ENCODE assay signal across 19 cellular contexts in the genomic region with DNA sequence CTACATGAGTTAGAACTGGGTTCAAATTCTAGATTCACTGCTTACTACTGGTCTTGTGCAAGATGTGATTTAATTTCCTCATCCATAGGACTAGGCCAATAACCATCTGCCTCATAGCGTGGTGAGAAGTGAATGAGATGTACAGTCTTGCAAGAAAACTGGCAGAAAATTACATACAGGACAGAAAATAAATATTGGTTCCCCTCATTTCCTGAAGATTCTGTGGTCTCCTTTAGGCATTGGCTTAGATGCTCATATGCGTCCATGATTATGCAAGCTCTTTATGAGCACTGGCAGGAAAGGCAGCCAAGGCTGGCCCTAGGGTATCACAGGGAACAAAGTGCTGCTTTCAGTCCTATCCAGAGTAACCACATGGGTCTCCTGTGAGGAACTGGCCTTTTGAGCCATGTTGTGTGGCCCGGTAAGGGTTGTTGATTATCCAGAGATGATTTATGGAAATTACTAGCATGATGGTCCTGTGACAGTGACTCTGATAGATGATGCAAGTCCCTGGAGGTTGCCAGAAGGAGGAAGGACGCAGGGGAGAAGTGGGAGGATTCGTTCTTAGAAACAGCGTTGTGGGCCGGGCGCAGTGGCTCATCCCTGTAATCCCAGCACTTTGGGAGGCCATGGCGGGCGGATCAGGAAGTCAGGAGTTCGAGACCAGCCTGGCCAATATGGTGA. TPM values are rescaled to one million over a fixed set of nuclear protein-coding genes. Genes with fewer than 3 reads are reported as not detected.
DNase-seq lines count a peak whose midpoint lies in the region; ATAC-seq and TF ChIP-seq lines count a peak whose summit lies in the region.
"Had no signal": no experiment of that assay in that cellular context is flagged by ENCODE, and none has a peak within 500 bp of the region (broad histone marks: within the 10 kb centered on the region; RNA-seq: fewer than 3 reads in every experiment).

No MANE protein-coding gene starts in this region.

- intact Hi-C loops in natural killer cell (cut with micrococcal nuclease) = no loop called here
- intact Hi-C loops in esophagus squamous epithelium (cut with DNase I) = no loop called here
- intact Hi-C loops in naive thymus-derived CD4-positive, alpha-beta T cell (cut with micrococcal nuclease) = no loop called here

- 67 to 85% methylated on average over 8 to 10 of the region's 11 CpGs for WGBS in esophagus squamous epithelium, 2 donors
- 95 to 98% methylated on average over 10 to 11 of the region's 11 CpGs for WGBS in endodermal cell (ENCODE audit: insufficient coverage in 1 of 2, insufficient read length in 1 of 2), 2 experiments

- ATAC-seq in natural killer cell = peak in 2 of 3 donors; percentile 21 to 25
- no peak for ATAC-seq in natural killer cell treated with Interleukin-12 subunit alpha and Interleukin-12 subunit beta and Interleukin-15 and Interleukin-18, amount 100 ng/mL, for 72 hours
- peak; percentile 85 for ATAC-seq in naive thymus-derived CD4-positive, alpha-beta T cell
- ATAC-seq: A549; body of pancreas; CD8-positive, alpha-beta T cell; foreskin keratinocyte; WTC11 had no signal

- H3K36me3 ChIP-seq in esophagus squamous epithelium (no peaks in the 10 kb centered on the region), endodermal cell (ENCODE audit: control insufficient read depth, insufficient read depth, low read length) (no peaks in the 10 kb centered on the region)
- H3K36me3 ChIP-seq in naive thymus-derived CD4-positive, alpha-beta T cell (ENCODE audit: control insufficient read depth in 2 of 3, insufficient read depth in 3 of 3, low read length in 3 of 3) = no peaks in the 10 kb centered on the region

- no peak for TF ChIP-seq CTCF in natural killer cell (IDR thresholded peaks at IDR 0.05)
- no peak for TF ChIP-seq CTCF in esophagus squamous epithelium (IDR thresholded peaks at IDR 0.05)
- TF ChIP-seq CTCF in endodermal cell (conservative IDR thresholded peaks at IDR 0.05) = no peak

- H3K4me3 ChIP-seq in esophagus squamous epithelium = no peak overlapping the region
- no peak overlapping the region for H3K4me3 ChIP-seq in naive thymus-derived CD4-positive, alpha-beta T cell (ENCODE audit: low read length)
- no peak overlapping the region for H3K4me3 ChIP-seq in endodermal cell (ENCODE audit: low read length)
- H3K4me3 ChIP-seq: A549, body of pancreas had no signal

- no peaks in the 10 kb centered on the region for H3K9me3 ChIP-seq in esophagus squamous epithelium
- H3K9me3 ChIP-seq in naive thymus-derived CD4-positive, alpha-beta T cell (ENCODE audit: control insufficient read depth in 2 of 3, low read length in 3 of 3) = no peaks in the 10 kb centered on the region
- no peaks in the 10 kb centered on the region for H3K9me3 ChIP-seq in endodermal cell (ENCODE audit: control insufficient read depth, low read length)
- H3K9me3 ChIP-seq: A549, body of pancreas had no signal

- H3K4me1 ChIP-seq in esophagus squamous epithelium (no peaks in the 10 kb centered on the region), endodermal cell (ENCODE audit: control insufficient read depth, insufficient read depth, low read length) (no peaks in the 10 kb centered on the region)
- H3K4me1 ChIP-seq in naive thymus-derived CD4-positive, alpha-beta T cell (ENCODE audit: control insufficient read depth in 2 of 2, insufficient read depth in 2 of 2, low read length in 2 of 2) = no peaks in the 10 kb centered on the region
- H3K4me1 ChIP-seq: A549, body of pancreas, foreskin keratinocyte had no signal

- no peak overlapping the region for H3K27ac ChIP-seq in esophagus squamous epithelium
- no peak overlapping the region for H3K27ac ChIP-seq in naive thymus-derived CD4-positive, alpha-beta T cell (ENCODE audit: low read depth, low read length)
- no peak overlapping the region for H3K27ac ChIP-seq in endodermal cell (ENCODE audit: low read depth, low read length)
- H3K27ac ChIP-seq: A549, foreskin keratinocyte had no signal

- no peaks in the 10 kb centered on the region for H3K4me1 Mint-ChIP-seq in natural killer cell
- H3K4me1 Mint-ChIP-seq in natural killer cell treated with Interleukin-12 subunit alpha and Interleukin-12 subunit beta and Interleukin-15 and Interleukin-18, amount 100 ng/mL, for 72 hours (ENCODE audit: low read depth in 2 of 2) = no peaks in the 10 kb centered on the region
- peaks cover 0 to 5% (median 0%) of the 10 kb centered on the region in 7 donors for H3K4me1 Mint-ChIP-seq in naive thymus-derived CD4-positive, alpha-beta T cell
- no peaks in the 10 kb centered on the region for H3K4me1 Mint-ChIP-seq in endodermal cell
- H3K4me1 Mint-ChIP-seq: immature natural killer cell, WTC11 had no signal

- H3K27me3 ChIP-seq in esophagus squamous epithelium (no peaks in the 10 kb centered on the region), endodermal cell (ENCODE audit: control insufficient read depth, insufficient read depth, low read length, poor library complexity, severe bottlenecking) (no peaks in the 10 kb centered on the region)
- H3K27me3 ChIP-seq in naive thymus-derived CD4-positive, alpha-beta T cell (ENCODE audit: control insufficient read depth in 2 of 2, insufficient read depth in 2 of 2, low read length in 2 of 2) = no peaks in the 10 kb centered on the region
- H3K27me3 ChIP-seq: body of pancreas, foreskin keratinocyte had no signal

- H3K4me3 Mint-ChIP-seq in natural killer cell (no peak overlapping the region), endodermal cell (no peak overlapping the region)
- no peak overlapping the region for H3K4me3 Mint-ChIP-seq in natural killer cell treated with Interleukin-12 subunit alpha and Interleukin-12 subunit beta and Interleukin-15 and Interleukin-18, amount 100 ng/mL, for 72 hours
- no peak overlapping the region for H3K4me3 Mint-ChIP-seq in naive thymus-derived CD4-positive, alpha-beta T cell
- H3K4me3 Mint-ChIP-seq: CD8-positive, alpha-beta T cell; HFFc6; immature natural killer cell; WTC11 had no signal

- CTCF ChIA-PET in naive thymus-derived CD4-positive, alpha-beta T cell (lab: Charles Lee) = interaction anchor here (1.1 kb wide), 1 partner anchor 10 kb away, joined by 3 read pairs; a partner anchor contains a TSS

- no peak for DNase-seq in natural killer cell
- no peak for DNase-seq in natural killer cell treated with Interleukin-12 subunit alpha and Interleukin-12 subunit beta and Interleukin-15 and Interleukin-18, amount 100 ng/mL, for 72 hours (ENCODE audit: low spot score)
- peak; percentile 1 for DNase-seq in esophagus squamous epithelium (lab: John Stamatoyannopoulos, UW)
- DNase-seq in naive thymus-derived CD4-positive, alpha-beta T cell = no peak
- DNase-seq in COLO668 (lab: John Stamatoyannopoulos, UW; ENCODE audit: unreplicated experiment) = no peak
- DNase-seq in endodermal cell = no peak
- no peak for DNase-seq in middle frontal gyrus (ENCODE audit: extremely low spot score, low spot score)
- DNase-seq in H4 (ENCODE audit: low spot score) = no peak
- DNase-seq: activated gamma-delta T cell treated with Interleukin-2 at 50 U/mL for 16 hours; CD8-positive, alpha-beta T cell; effector CD4-positive, alpha-beta T cell; foreskin keratinocyte; HFFc6; immature natural killer cell; MM.1S; NK-92 treated with Interleukin-12 subunit alpha and Interleukin-12 subunit beta, amount 100 ng/mL, for 24 hours had no signal

- no peak for TF ChIP-seq POLR2A in esophagus squamous epithelium (IDR thresholded peaks at IDR 0.05)

- H3K9me3 Mint-ChIP-seq in natural killer cell = no peaks in the 10 kb centered on the region
- no peaks in the 10 kb centered on the region for H3K9me3 Mint-ChIP-seq in natural killer cell treated with Interleukin-12 subunit alpha and Interleukin-12 subunit beta and Interleukin-15 and Interleukin-18, amount 100 ng/mL, for 72 hours
- H3K9me3 Mint-ChIP-seq in naive thymus-derived CD4-positive, alpha-beta T cell = no peaks in the 10 kb centered on the region
- no peaks in the 10 kb centered on the region for H3K9me3 Mint-ChIP-seq in endodermal cell
- H3K9me3 Mint-ChIP-seq: CD8-positive, alpha-beta T cell; HFFc6; immature natural killer cell had no signal

- POLR2A ChIA-PET in naive thymus-derived CD4-positive, alpha-beta T cell (lab: Charles Lee) = no interaction called here

- H3K27me3 Mint-ChIP-seq in natural killer cell (ENCODE audit: low read depth in 2 of 2) (peaks cover 0 to 2% of the 10 kb centered on the region in 2 donors), endodermal cell (ENCODE audit: insufficient read depth) (no peaks in the 10 kb centered on the region)
- H3K27me3 Mint-ChIP-seq in natural killer cell treated with Interleukin-12 subunit alpha and Interleukin-12 subunit beta and Interleukin-15 and Interleukin-18, amount 100 ng/mL, for 72 hours = no peaks in the 10 kb centered on the region
- H3K27me3 Mint-ChIP-seq in naive thymus-derived CD4-positive, alpha-beta T cell = peaks cover 0 to 7% (median 0%) of the 10 kb centered on the region in 5 donors

- H3K36me3 Mint-ChIP-seq in natural killer cell (no peaks in the 10 kb centered on the region), endodermal cell (ENCODE audit: low read depth) (no peaks in the 10 kb centered on the region)
- H3K36me3 Mint-ChIP-seq in natural killer cell treated with Interleukin-12 subunit alpha and Interleukin-12 subunit beta and Interleukin-15 and Interleukin-18, amount 100 ng/mL, for 72 hours = no peaks in the 10 kb centered on the region
- H3K36me3 Mint-ChIP-seq in naive thymus-derived CD4-positive, alpha-beta T cell = no peaks in the 10 kb centered on the region
- H3K36me3 Mint-ChIP-seq: CD8-positive, alpha-beta T cell; immature natural killer cell; WTC11 had no signal

- H3K27ac Mint-ChIP-seq in natural killer cell (no peak overlapping the region), endodermal cell (no peak overlapping the region)
- no peak overlapping the region for H3K27ac Mint-ChIP-seq in natural killer cell treated with Interleukin-12 subunit alpha and Interleukin-12 subunit beta and Interleukin-15 and Interleukin-18, amount 100 ng/mL, for 72 hours
- peak overlapping the region in 1 of 9 donors; percentile 11 for H3K27ac Mint-ChIP-seq in naive thymus-derived CD4-positive, alpha-beta T cell
- H3K27ac Mint-ChIP-seq: CD8-positive, alpha-beta T cell; HFFc6; immature natural killer cell; WTC11 had no signal

- no peak overlapping the region for H3K9ac ChIP-seq in endodermal cell (ENCODE audit: extremely low read depth, low read length, poor library complexity, severe bottlenecking)

RNA-seq across cellular contexts. Expression of a gene that starts 9.9 kb away (rescaled TPM):
- total RNA-seq in natural killer cell (10 to 100 TPM; 15.1 to 23.6 (median 22.6) TPM), esophagus squamous epithelium (10 to 100 TPM in 3 of 4 donors, 1 to 10 TPM in 1; 8.3 to 17.9 (median 11.6) TPM), endodermal cell (10 to 100 TPM; 28.7 to 30.5 TPM)
- total RNA-seq in natural killer cell treated with Interleukin-12 subunit alpha and Interleukin-12 subunit beta and Interleukin-15 and Interleukin-18, amount 100 ng/mL, for 72 hours = 10 to 100 TPM; 14.4 to 17.8 TPM
- 10 to 100 TPM; 12.0 to 20.3 (median 13.5) TPM for total RNA-seq in naive thymus-derived CD4-positive, alpha-beta T cell
- 1 to 10 TPM; 2.0 to 2.1 TPM for polyA plus RNA-seq in naive thymus-derived CD4-positive, alpha-beta T cell
- 27.1 TPM for polyA plus RNA-seq in endodermal cell (2013, experiment 1 of 2)
- polyA plus RNA-seq in endodermal cell (2013, experiment 2 of 2) = 25.4 TPM
- 5.9 and 6.0 TPM in 2 replicates for total RNA-seq in H4 (2014; rRNA removed; shearing (Covaris generic))

RNA-seq across cellular contexts. Expression of a gene that starts 52.5 kb away (rescaled TPM):
- 10 to 100 TPM; 33.4 to 50.8 (median 43.0) TPM for total RNA-seq in natural killer cell
- 10 to 100 TPM; 56.7 to 71.9 TPM for total RNA-seq in natural killer cell treated with Interleukin-12 subunit alpha and Interleukin-12 subunit beta and Interleukin-15 and Interleukin-18, amount 100 ng/mL, for 72 hours
- total RNA-seq in esophagus squamous epithelium = 10 to 100 TPM; 33.4 to 59.5 (median 54.0) TPM
- 10 to 100 TPM; 35.9 to 76.0 (median 48.0) TPM for total RNA-seq in naive thymus-derived CD4-positive, alpha-beta T cell
- 100 to 1,000 TPM in 1 of 2 donors, 10 to 100 TPM in 1; 89.9 to 111 TPM for polyA plus RNA-seq in naive thymus-derived CD4-positive, alpha-beta T cell
- total RNA-seq in endodermal cell = 100 to 1,000 TPM; 108 to 123 TPM
- polyA plus RNA-seq in endodermal cell (2013, experiment 1 of 2) = 89.1 TPM
- 89.8 TPM for polyA plus RNA-seq in endodermal cell (2013, experiment 2 of 2)
- total RNA-seq in H4 (2014; rRNA removed; shearing (Covaris generic)) = 53.6 and 74.1 TPM in 2 replicates

Comparison
In these comparisons a context has a peak if more than half of its experiments do, and no peak if none do; other contexts are left out.
1. ATAC-seq: peak in natural killer cell (2 of 3) and naive thymus-derived CD4-positive, alpha-beta T cell (single experiment); none in natural killer cell treated with Interleukin-12 subunit alpha and Interleukin-12 subunit beta and Interleukin-15 and Interleukin-18, amount 100 ng/mL, for 72 hours (0 of 2).